ENCODE assay signal across 1 cellular context in the genomic region with DNA sequence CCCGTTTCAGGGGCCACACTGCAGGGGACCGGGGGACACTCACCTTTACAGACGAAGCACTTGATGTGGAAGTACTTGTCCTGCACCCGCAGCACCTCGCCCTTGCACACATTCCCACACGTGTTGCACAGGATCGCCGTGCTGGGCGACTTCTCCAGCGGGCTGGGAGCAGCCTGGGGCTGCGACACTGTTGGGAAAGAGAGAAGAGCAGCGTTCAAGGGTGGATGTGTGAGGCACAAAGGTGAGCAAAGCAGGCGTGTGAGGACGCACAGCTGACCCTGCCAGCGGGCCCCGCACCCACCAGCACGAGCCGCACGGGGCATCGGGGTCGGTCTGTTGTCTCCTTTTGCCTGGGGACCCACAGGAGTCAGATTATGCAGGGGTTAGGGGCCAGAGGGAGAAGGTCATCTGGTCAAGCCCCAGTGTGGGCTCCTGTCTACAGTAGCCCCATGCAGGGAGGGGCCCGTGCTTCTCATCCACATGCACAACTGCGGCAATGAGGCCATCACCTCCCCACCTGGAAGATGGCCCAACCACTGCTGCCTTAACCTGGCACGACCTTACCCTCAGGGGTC.
TF ChIP-seq lines count a peak whose summit lies in the region.

No MANE protein-coding gene starts in this region.

TF ChIP-seq in GM12878, 131 proteins besides CTCF, POLR2A, EP300 and RAD21:
- TF ChIP-seq, protein P1, sequence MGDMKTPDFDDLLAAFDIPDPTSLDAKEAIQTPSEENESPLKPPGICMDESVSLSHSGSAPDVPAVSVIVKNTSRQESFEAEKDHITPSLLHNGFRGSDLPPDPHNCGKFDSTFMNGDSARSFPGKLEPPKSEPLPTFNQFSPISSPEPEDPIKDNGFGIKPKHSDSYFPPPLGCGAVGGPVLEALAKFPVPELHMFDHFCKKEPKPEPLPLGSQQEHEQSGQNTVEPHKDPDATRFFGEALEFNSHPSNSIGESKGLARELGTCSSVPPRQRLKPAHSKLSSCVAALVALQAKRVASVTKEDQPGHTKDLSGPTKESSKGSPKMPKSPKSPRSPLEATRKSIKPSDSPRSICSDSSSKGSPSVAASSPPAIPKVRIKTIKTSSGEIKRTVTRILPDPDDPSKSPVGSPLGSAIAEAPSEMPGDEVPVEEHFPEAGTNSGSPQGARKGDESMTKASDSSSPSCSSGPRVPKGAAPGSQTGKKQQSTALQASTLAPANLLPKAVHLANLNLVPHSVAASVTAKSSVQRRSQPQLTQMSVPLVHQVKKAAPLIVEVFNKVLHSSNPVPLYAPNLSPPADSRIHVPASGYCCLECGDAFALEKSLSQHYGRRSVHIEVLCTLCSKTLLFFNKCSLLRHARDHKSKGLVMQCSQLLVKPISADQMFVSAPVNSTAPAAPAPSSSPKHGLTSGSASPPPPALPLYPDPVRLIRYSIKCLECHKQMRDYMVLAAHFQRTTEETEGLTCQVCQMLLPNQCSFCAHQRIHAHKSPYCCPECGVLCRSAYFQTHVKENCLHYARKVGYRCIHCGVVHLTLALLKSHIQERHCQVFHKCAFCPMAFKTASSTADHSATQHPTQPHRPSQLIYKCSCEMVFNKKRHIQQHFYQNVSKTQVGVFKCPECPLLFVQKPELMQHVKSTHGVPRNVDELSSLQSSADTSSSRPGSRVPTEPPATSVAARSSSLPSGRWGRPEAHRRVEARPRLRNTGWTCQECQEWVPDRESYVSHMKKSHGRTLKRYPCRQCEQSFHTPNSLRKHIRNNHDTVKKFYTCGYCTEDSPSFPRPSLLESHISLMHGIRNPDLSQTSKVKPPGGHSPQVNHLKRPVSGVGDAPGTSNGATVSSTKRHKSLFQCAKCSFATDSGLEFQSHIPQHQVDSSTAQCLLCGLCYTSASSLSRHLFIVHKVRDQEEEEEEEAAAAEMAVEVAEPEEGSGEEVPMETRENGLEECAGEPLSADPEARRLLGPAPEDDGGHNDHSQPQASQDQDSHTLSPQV (IDR thresholded peaks at IDR 0.05), result no peak
- TF ChIP-seq, protein P2, sequence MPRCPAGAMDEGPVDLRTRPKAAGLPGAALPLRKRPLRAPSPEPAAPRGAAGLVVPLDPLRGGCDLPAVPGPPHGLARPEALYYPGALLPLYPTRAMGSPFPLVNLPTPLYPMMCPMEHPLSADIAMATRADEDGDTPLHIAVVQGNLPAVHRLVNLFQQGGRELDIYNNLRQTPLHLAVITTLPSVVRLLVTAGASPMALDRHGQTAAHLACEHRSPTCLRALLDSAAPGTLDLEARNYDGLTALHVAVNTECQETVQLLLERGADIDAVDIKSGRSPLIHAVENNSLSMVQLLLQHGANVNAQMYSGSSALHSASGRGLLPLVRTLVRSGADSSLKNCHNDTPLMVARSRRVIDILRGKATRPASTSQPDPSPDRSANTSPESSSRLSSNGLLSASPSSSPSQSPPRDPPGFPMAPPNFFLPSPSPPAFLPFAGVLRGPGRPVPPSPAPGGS (IDR thresholded peaks at IDR 0.05; ENCODE audit: borderline replicate concordance, insufficient read depth, low read depth, low read length, poor library complexity, severe bottlenecking), result peak; percentile 40
